In the genomic region with DNA sequence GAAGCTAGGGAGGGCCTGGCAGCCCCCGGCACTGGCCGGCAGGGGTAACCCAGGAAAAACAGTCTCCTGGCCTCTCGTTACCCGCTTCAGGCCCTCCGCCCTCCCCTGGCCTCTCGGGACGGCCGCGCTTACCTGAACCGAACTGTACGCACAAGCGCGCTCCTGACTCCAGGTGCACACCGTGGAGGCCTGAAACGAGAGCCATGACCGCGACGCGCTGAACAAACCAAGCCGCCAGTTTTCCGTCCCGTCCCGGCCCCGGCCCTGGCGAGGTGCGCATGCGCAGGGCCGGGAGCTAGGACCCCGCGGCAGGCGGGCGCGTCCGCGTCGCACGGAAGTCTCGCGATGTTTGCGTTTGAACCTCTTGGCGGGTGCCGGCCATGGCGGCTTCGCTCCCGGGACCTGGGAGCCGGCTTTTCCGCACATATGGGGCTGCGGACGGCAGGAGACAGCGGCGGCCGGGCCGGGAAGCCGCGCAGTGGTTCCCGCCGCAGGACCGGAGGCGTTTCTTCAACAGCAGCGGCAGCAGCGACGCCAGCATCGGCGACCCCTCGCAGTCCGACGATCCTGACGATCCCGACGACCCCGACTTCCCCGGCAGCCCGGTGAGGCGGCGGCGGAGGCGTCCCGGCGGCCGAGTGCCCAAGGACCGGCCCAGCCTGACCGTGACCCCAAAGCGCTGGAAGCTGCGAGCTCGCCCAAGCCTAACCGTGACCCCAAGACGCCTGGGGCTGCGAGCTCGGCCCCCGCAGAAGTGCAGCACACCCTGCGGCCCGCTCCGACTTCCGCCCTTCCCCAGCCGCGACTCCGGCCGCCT, we compare ENCODE assay signal across 1 cellular context.
TF ChIP-seq lines count a peak whose summit lies in the region.

Gene HASPIN, plus strand, starts transcription at position 348 of the 817 bp plus-strand sequence. Its CDS starts 33 bp downstream, at position 381.

TF ChIP-seq in WTC11, 78 proteins besides CTCF, POLR2A, EP300 and RAD21 (continued from another document):
- TF ChIP-seq, protein P1, sequence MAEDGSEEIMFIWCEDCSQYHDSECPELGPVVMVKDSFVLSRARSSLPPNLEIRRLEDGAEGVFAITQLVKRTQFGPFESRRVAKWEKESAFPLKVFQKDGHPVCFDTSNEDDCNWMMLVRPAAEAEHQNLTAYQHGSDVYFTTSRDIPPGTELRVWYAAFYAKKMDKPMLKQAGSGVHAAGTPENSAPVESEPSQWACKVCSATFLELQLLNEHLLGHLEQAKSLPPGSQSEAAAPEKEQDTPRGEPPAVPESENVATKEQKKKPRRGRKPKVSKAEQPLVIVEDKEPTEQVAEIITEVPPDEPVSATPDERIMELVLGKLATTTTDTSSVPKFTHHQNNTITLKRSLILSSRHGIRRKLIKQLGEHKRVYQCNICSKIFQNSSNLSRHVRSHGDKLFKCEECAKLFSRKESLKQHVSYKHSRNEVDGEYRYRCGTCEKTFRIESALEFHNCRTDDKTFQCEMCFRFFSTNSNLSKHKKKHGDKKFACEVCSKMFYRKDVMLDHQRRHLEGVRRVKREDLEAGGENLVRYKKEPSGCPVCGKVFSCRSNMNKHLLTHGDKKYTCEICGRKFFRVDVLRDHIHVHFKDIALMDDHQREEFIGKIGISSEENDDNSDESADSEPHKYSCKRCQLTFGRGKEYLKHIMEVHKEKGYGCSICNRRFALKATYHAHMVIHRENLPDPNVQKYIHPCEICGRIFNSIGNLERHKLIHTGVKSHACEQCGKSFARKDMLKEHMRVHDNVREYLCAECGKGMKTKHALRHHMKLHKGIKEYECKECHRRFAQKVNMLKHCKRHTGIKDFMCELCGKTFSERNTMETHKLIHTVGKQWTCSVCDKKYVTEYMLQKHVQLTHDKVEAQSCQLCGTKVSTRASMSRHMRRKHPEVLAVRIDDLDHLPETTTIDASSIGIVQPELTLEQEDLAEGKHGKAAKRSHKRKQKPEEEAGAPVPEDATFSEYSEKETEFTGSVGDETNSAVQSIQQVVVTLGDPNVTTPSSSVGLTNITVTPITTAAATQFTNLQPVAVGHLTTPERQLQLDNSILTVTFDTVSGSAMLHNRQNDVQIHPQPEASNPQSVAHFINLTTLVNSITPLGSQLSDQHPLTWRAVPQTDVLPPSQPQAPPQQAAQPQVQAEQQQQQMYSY (CRISPR knock-in tag; IDR thresholded peaks at IDR 0.05): peak; percentile 56; the same call in 1 of the 2 replicates
- TF ChIP-seq ZNF219 (CRISPR knock-in tag; IDR thresholded peaks at IDR 0.05; ENCODE audit: borderline replicate concordance) (no peak), ZNF416 (CRISPR knock-in tag; IDR thresholded peaks at IDR 0.05) (no peak), USF1 (CRISPR knock-in tag; IDR thresholded peaks at IDR 0.05) (peak; percentile 69; the same call in 1 of the 2 replicates)
